ENCODE assay signal across 17 cellular contexts in genomic region chr9:114109106-114109505, GRCh38. TPM values are rescaled to one million over a fixed set of nuclear protein-coding genes. Genes with fewer than 3 reads are reported as not detected.
DNase-seq lines count a peak whose midpoint lies in the region; ATAC-seq and TF ChIP-seq lines count a peak whose summit lies in the region.
"Had no signal": no experiment of that assay in that cellular context is flagged by ENCODE, and none has a peak within 500 bp of the region (broad histone marks: within the 10 kb centered on the region; RNA-seq: fewer than 3 reads in every experiment).

No MANE protein-coding gene starts in this region.

- H3K27ac ChIP-seq in left ventricle myocardium inferior (replicated peaks) (peak overlapping the region; percentile 50), mesenchymal stem cell (ENCODE audit: low read length, poor library complexity, severe bottlenecking) (no peak overlapping the region), spleen (no peak overlapping the region)
- H3K27ac ChIP-seq: BLaER1, SJSA1 had no signal

- peak overlapping the region; percentile 42 for H2AK5ac ChIP-seq in mesenchymal stem cell (ENCODE audit: low read length, severe bottlenecking)

- H3K79me1 ChIP-seq in mesenchymal stem cell (replicated peaks; ENCODE audit: low read length, poor library complexity, severe bottlenecking), result no peaks in the 10 kb centered on the region

- no peak overlapping the region for H2BK5ac ChIP-seq in mesenchymal stem cell (ENCODE audit: low read depth, low read length, poor library complexity, severe bottlenecking)

- TF ChIP-seq POLR2A in spleen (IDR thresholded peaks at IDR 0.05), result no peak

- H4K91ac ChIP-seq in mesenchymal stem cell (ENCODE audit: low read length), result no peak overlapping the region

- no peak overlapping the region for H2BK15ac ChIP-seq in mesenchymal stem cell (ENCODE audit: low read depth, poor library complexity, severe bottlenecking)

- no peak overlapping the region for H3K18ac ChIP-seq in mesenchymal stem cell (ENCODE audit: low read depth in 1 of 2, low read length in 2 of 2)

- ATAC-seq in Right ventricle myocardium superior (ENCODE audit: poor library complexity) (no peak), HG02970 (IDR thresholded peaks at IDR 0.05; ENCODE audit: low FRiP score, unreplicated experiment) (no peak)
- ATAC-seq: CD8-positive, alpha-beta T cell; HCT116 had no signal

- H3K4me3 ChIP-seq in left ventricle myocardium inferior (no peak overlapping the region), mesenchymal stem cell (ENCODE audit: insufficient read depth in 1 of 2, low read depth in 1 of 2, low read length in 2 of 2) (no peak overlapping the region), spleen (no peak overlapping the region)
- H3K4me3 ChIP-seq: BLaER1, SJSA1 had no signal

- H2BK12ac ChIP-seq in mesenchymal stem cell (ENCODE audit: low read length in 2 of 2), result no peak overlapping the region

- intact Hi-C loops in left ventricle myocardium inferior (cut with micrococcal nuclease), result loop anchor here (5.0 kb wide), 1 partner anchor 183 kb away; no protein-coding TSS in a partner anchor
- intact Hi-C loops in Right ventricle myocardium superior (cut with DNase I), result no loop called here
- intact Hi-C loops in spleen (cut with DNase I; ENCODE audit: low total_unique reads), result no loop called here

- H3K27me3 ChIP-seq in left ventricle myocardium inferior (ENCODE audit: low read depth) (peaks cover 11% of the 10 kb centered on the region), mesenchymal stem cell (ENCODE audit: control insufficient read depth in 1 of 2, insufficient read depth in 1 of 2, low read length in 2 of 2) (peaks cover 0 to 9% of the 10 kb centered on the region in 2 experiments), spleen (replicated peaks in 1 of 7) (peaks cover 0 to 36% (median 0%) of the 10 kb centered on the region in 7 donors)

- no peak overlapping the region for H2AFZ ChIP-seq in mesenchymal stem cell (ENCODE audit: low read depth, low read length)

- H3K4me2 ChIP-seq in mesenchymal stem cell (ENCODE audit: low read length, poor library complexity, severe bottlenecking), result no peak overlapping the region
- H3K4me2 ChIP-seq: BLaER1 had no signal

- no peak overlapping the region for H4K8ac ChIP-seq in mesenchymal stem cell (ENCODE audit: low read length)

- 100% methylated on average over 3 of the region's 6 CpGs for WGBS in mesenchymal stem cell
- WGBS in spleen, 5 donors, result 78 to 92% (median 89%) methylated on average over 6 of the region's 6 CpGs

- no peak for DNase-seq in left ventricle myocardium inferior
- no peak for DNase-seq in Right ventricle myocardium superior
- DNase-seq in mesenchymal stem cell, result no peak
- DNase-seq in spleen, result peak; percentile 28
- no peak for DNase-seq in DMS 273 treated with DMSO at 0.1 percent for 48 hours (lab: John Stamatoyannopoulos, UW)
- DNase-seq: CD8-positive, alpha-beta T cell; DND-41; KG1; NCI-H1436 treated with DMSO at 0.1 percent for 48 hours; NCI-H2081; NCI-H748 treated with DMSO at 0.1 percent for 48 hours; RPMI8226 had no signal

- TF ChIP-seq CTCF in left ventricle myocardium inferior (IDR thresholded peaks at IDR 0.05; ENCODE audit: borderline replicate concordance) (no peak), spleen (IDR thresholded peaks at IDR 0.05 in 8 of 11, conservative IDR thresholded peaks at IDR 0.05 in 3 of 11) (no peak)

- H3K4ac ChIP-seq in mesenchymal stem cell (ENCODE audit: low read depth in 1 of 2, low read length in 2 of 2), result no peak overlapping the region

- H2BK120ac ChIP-seq in mesenchymal stem cell (ENCODE audit: low read depth, low read length), result no peak overlapping the region

- no peak overlapping the region for H3K9ac ChIP-seq in mesenchymal stem cell (ENCODE audit: low read length)
- H3K9ac ChIP-seq: BLaER1 had no signal

- no peak overlapping the region for H3K14ac ChIP-seq in mesenchymal stem cell (ENCODE audit: low read length in 2 of 2)

- H3K9me3 ChIP-seq in left ventricle myocardium inferior (replicated peaks) (no peaks in the 10 kb centered on the region), mesenchymal stem cell (ENCODE audit: control insufficient read depth, low read length) (no peaks in the 10 kb centered on the region), spleen (no peaks in the 10 kb centered on the region)
- H3K9me3 ChIP-seq: BLaER1, SJSA1 had no signal

- H3K36me3 ChIP-seq in left ventricle myocardium inferior (no peaks in the 10 kb centered on the region), mesenchymal stem cell (ENCODE audit: control insufficient read depth in 1 of 2, insufficient read depth in 2 of 2, low read depth in 1 of 2, low read length in 2 of 2) (no peaks in the 10 kb centered on the region), spleen (no peaks in the 10 kb centered on the region)
- H3K36me3 ChIP-seq: BLaER1, SJSA1 had no signal

- H3K4me1 ChIP-seq in left ventricle myocardium inferior (peaks cover 17% of the 10 kb centered on the region), mesenchymal stem cell (ENCODE audit: control insufficient read depth, insufficient read depth, low read depth, low read length) (peaks cover 21% of the 10 kb centered on the region), spleen (peaks cover 0 to 7% (median 0%) of the 10 kb centered on the region in 6 donors)
- H3K4me1 ChIP-seq: SJSA1 had no signal

- H3K23ac ChIP-seq in mesenchymal stem cell (ENCODE audit: low read length in 2 of 2), result peak overlapping the region in 1 of 2 experiments; percentile 24

RNA-seq across cellular contexts. Expression of gene KIF12, which starts 10.0 kb away (rescaled TPM):
- total RNA-seq in left ventricle myocardium inferior (not detected), Right ventricle myocardium superior (not detected), spleen (1 to 10 TPM in 2 of 7 donors, not detected in 5; 1.0 to 1.5 TPM)
- 0.10 TPM for polyA plus RNA-seq in mesenchymal stem cell (2013, experiment 1 of 2)
- not detected for polyA plus RNA-seq in mesenchymal stem cell (2013, experiment 2 of 2)
- under 1 TPM; 0.20 to 0.26 (median 0.23) TPM for polyA plus RNA-seq in spleen
- total RNA-seq: CD8-positive, alpha-beta T cell; NCI-H460 had no signal

RNA-seq across cellular contexts. Expression of gene AMBP, which starts 31.0 kb away (rescaled TPM):
- not detected for total RNA-seq in left ventricle myocardium inferior
- 0.51 TPM for total RNA-seq in Right ventricle myocardium superior
- polyA plus RNA-seq in mesenchymal stem cell (2013, experiment 1 of 2), result 0.03 TPM
- polyA plus RNA-seq in mesenchymal stem cell (2013, experiment 2 of 2), result 0.03 TPM
- 1 to 10 TPM in 1 of 7 donors, not detected in 6; 1.6 TPM for total RNA-seq in spleen
- under 1 TPM in 2 of 3 donors, not detected in 1; 0.09 to 0.12 TPM for polyA plus RNA-seq in spleen
- total RNA-seq: CD8-positive, alpha-beta T cell had no signal

RNA-seq across cellular contexts. Expression of gene COL27A1, which starts 46.2 kb away (rescaled TPM):
- total RNA-seq in left ventricle myocardium inferior (6.4 TPM), Right ventricle myocardium superior (8.0 TPM), spleen (10 to 100 TPM in 4 of 7 donors, 1 to 10 TPM in 3; 2.3 to 23.4 (median 10.4) TPM)
- 13.9 TPM for polyA plus RNA-seq in mesenchymal stem cell (2013, experiment 1 of 2)
- polyA plus RNA-seq in mesenchymal stem cell (2013, experiment 2 of 2), result 12.5 TPM
- 1 to 10 TPM; 2.1 to 8.1 (median 3.0) TPM for polyA plus RNA-seq in spleen
